ENCODE assay signal across 30 cellular contexts in the genomic region with DNA sequence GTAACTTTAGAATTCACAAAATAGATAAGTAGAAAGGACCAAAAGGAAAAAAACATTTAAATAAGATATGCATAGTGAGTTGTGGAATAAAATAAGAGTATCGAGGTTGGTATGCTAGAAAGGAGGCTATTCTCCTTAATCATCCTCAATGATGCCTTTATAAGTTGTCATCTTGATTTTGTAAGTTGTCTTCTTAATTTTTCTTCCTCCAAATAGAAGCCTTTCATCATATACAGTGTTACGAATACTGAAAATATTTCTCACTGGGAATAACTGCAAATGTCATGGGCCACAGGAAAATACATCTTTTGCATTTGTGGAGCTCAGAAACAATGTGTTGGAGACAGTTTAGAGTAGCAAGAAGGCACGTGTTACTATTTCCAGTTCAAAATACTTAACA. TPM values are rescaled to one million over a fixed set of nuclear protein-coding genes. Genes with fewer than 3 reads are reported as not detected.
"Had no signal": no experiment of that assay in that cellular context is flagged by ENCODE, and none has a peak within 500 bp of the region (broad histone marks: within the 10 kb centered on the region; RNA-seq: fewer than 3 reads in every experiment).

No MANE protein-coding gene starts in this region.

- ATAC-seq: activated CD4-positive, alpha-beta T cell treated with anti-CD3 and anti-CD28 coated beads for 36 hours; left ventricle myocardium superior; stimulated activated naive B cell treated with anti-CD40 and anti-IgM and Interleukin-4, amounts not matched to agents 10 μg/mL and 1 μg/mL and 100 μg/mL, for 72 hours had no signal

- H3K27ac Mint-ChIP-seq: activated CD4-positive, alpha-beta T cell treated with anti-CD3 and anti-CD28 coated beads for 36 hours; activated naive CD4-positive, alpha-beta T cell treated with anti-CD3 and anti-CD28 coated beads, Interleukin-2, amount 10 ng/mL, durations not matched to agents 7 days and 5 days; activated naive CD8-positive, alpha-beta T cell treated with anti-CD3 and anti-CD28 coated beads, Interleukin-2, amount 10 ng/mL, durations not matched to agents 7 days and 5 days; activated T-cell treated with anti-CD3 and anti-CD28 coated beads, Interleukin-2, amount 50 U/mL, for 24 hours; nephron progenitor cell; stimulated activated naive B cell treated with anti-CD40 and anti-IgM and Interleukin-4, amounts not matched to agents 10 μg/mL and 1 μg/mL and 100 μg/mL, for 72 hours; T-helper 2 cell treated with Interferon-gamma antibody and Interleukin-4, amounts not matched to agents 5 μg/mL and 100 μg/mL, for 36 hours had no signal

- H3K27me3 Mint-ChIP-seq: activated CD4-positive, alpha-beta T cell treated with anti-CD3 and anti-CD28 coated beads for 36 hours; activated T-cell treated with anti-CD3 and anti-CD28 coated beads, Interleukin-2, amount 50 U/mL, for 24 hours; central memory CD8-positive, alpha-beta T cell had no signal

- H3K27ac ChIP-seq: breast epithelium, neutrophil, ovary, prostate gland, sigmoid colon, stomach, thyroid gland, upper lobe of left lung had no signal

- H3K4me1 ChIP-seq: breast epithelium, prostate gland, sigmoid colon, thyroid gland, upper lobe of left lung had no signal

- H3K4me3 ChIP-seq: breast epithelium, ovary, prostate gland, sigmoid colon, stomach, thyroid gland, upper lobe of left lung had no signal

- H3K9me3 Mint-ChIP-seq: activated naive CD4-positive, alpha-beta T cell treated with anti-CD3 and anti-CD28 coated beads, Interleukin-2, amount 10 ng/mL, durations not matched to agents 7 days and 5 days; activated naive CD8-positive, alpha-beta T cell treated with anti-CD3 and anti-CD28 coated beads, Interleukin-2, amount 10 ng/mL, durations not matched to agents 7 days and 5 days; activated T-cell treated with anti-CD3 and anti-CD28 coated beads, Interleukin-2, amount 50 U/mL, for 24 hours; central memory CD8-positive, alpha-beta T cell; nephron progenitor cell; T-helper 2 cell treated with Interferon-gamma antibody and Interleukin-4, amounts not matched to agents 5 μg/mL and 100 μg/mL, for 36 hours had no signal

- H3K4me3 Mint-ChIP-seq: activated CD4-positive, alpha-beta T cell treated with anti-CD3 and anti-CD28 coated beads for 36 hours; activated naive CD4-positive, alpha-beta T cell treated with anti-CD3 and anti-CD28 coated beads, Interleukin-2, amount 10 ng/mL, durations not matched to agents 7 days and 5 days; activated naive CD8-positive, alpha-beta T cell treated with anti-CD3 and anti-CD28 coated beads, Interleukin-2, amount 10 ng/mL, durations not matched to agents 7 days and 5 days; activated T-cell treated with anti-CD3 and anti-CD28 coated beads, Interleukin-2, amount 50 U/mL, for 24 hours; central memory CD8-positive, alpha-beta T cell; nephron progenitor cell; stimulated activated naive B cell treated with anti-CD40 and anti-IgM and Interleukin-4, amounts not matched to agents 10 μg/mL and 1 μg/mL and 100 μg/mL, for 72 hours; T-helper 2 cell treated with Interferon-gamma antibody and Interleukin-4, amounts not matched to agents 5 μg/mL and 100 μg/mL, for 36 hours had no signal

- H3K9me3 ChIP-seq: breast epithelium, neutrophil, ovary, prostate gland, sigmoid colon, stomach, thyroid gland, upper lobe of left lung had no signal

- H3K36me3 Mint-ChIP-seq: activated naive CD4-positive, alpha-beta T cell treated with anti-CD3 and anti-CD28 coated beads, Interleukin-2, amount 10 ng/mL, durations not matched to agents 7 days and 5 days; stimulated activated naive B cell treated with anti-CD40 and anti-IgM and Interleukin-4, amounts not matched to agents 10 μg/mL and 1 μg/mL and 100 μg/mL, for 72 hours had no signal

- H3K36me3 ChIP-seq: breast epithelium, neutrophil, ovary, prostate gland, sigmoid colon, stomach, thyroid gland, upper lobe of left lung had no signal

- H3K27me3 ChIP-seq: breast epithelium, ovary, sigmoid colon, stomach, thyroid gland, upper lobe of left lung had no signal

- DNase-seq: activated CD4-positive, alpha-beta T cell treated with anti-CD3 and anti-CD28 coated beads for 36 hours; activated CD4-positive, alpha-beta T cell treated with anti-CD3 and anti-CD28 coated beads, Interleukin-2, amount 50 U/mL, for 48 hours; activated CD4-positive, CD25-positive, alpha-beta regulatory T cell; activated CD8-positive, alpha-beta memory T cell treated with anti-CD3 and anti-CD28 coated beads, Interleukin-2, amount 50 U/mL, for 4 hours; activated gamma-delta T cell; activated naive CD4-positive, alpha-beta T cell treated with anti-CD3 and anti-CD28 coated beads, Interleukin-2, amount 10 ng/mL, durations not matched to agents 7 days and 5 days; activated naive CD8-positive, alpha-beta T cell treated with anti-CD3 and anti-CD28 coated beads, Interleukin-2, amount 10 ng/mL, durations not matched to agents 7 days and 5 days; activated T-cell treated with anti-CD3 and anti-CD28 coated beads, Interleukin-2, amount 50 U/mL, for 24 hours; amygdala; effector memory CD4-positive, alpha-beta T cell; islet precursor cell; left ventricle myocardium superior; nephron progenitor cell; ovary; retina; sigmoid colon; stimulated activated CD4-positive, alpha-beta T cell treated with anti-CD3 and anti-CD28 coated beads, Interleukin-15, amount 100 ng/mL, for 24 hours; stimulated activated CD4-positive, alpha-beta T cell treated with anti-CD3 and anti-CD28 coated beads, Interleukin-2, amount 100 ng/mL, for 24 hours; stimulated activated naive B cell treated with anti-CD40 and anti-IgM and Interleukin-4, amounts not matched to agents 10 μg/mL and 1 μg/mL and 100 μg/mL, for 72 hours; stomach; T-helper 1 cell; thyroid gland; upper lobe of left lung had no signal

RNA-seq across cellular contexts. Expression of gene ENKUR, which starts 32.0 kb away (rescaled TPM):
- total RNA-seq: activated naive CD8-positive, alpha-beta T cell treated with anti-CD3 and anti-CD28 coated beads, Interleukin-2, amount 10 ng/mL, durations not matched to agents 7 days and 5 days; breast epithelium; epithelial cell of proximal tubule; left ventricle myocardium superior; mesenteric fat pad; sigmoid colon had no signal
